In genomic region chr11:29801561-29801960, GRCh38 we compare ENCODE assay signal across 20 cellular contexts.
"Had no signal": no experiment of that assay in that cellular context is flagged by ENCODE, and none has a peak within 500 bp of the region (broad histone marks: within the 10 kb centered on the region; RNA-seq: fewer than 3 reads in every experiment).

No MANE protein-coding gene starts in this region.

- H3K4me3 ChIP-seq: esophagus muscularis mucosa, heart left ventricle, mucosa of descending colon, psoas muscle, sigmoid colon, stomach had no signal

- H3K36me3 Mint-ChIP-seq: naive thymus-derived CD8-positive, alpha-beta T cell; type B pancreatic cell had no signal

- H3K27me3 ChIP-seq: esophagus muscularis mucosa, heart left ventricle, neutrophil, sigmoid colon, stomach had no signal

- H3K9me3 Mint-ChIP-seq: type B pancreatic cell had no signal

- DNase-seq: effector memory CD4-positive, alpha-beta T cell; heart left ventricle; hippocampal formation; kidney glomerular epithelial cell; mucosa of descending colon; naive thymus-derived CD8-positive, alpha-beta T cell; psoas muscle; retina; sigmoid colon; small intestine; stimulated activated CD4-positive, alpha-beta T cell treated with anti-CD3 and anti-CD28 coated beads, Interleukin-12 subunit alpha, Interleukin-12 subunit beta, amount 100 ng/mL, for 4 hours; stimulated activated naive CD4-positive, alpha-beta T cell; stomach had no signal

- ATAC-seq: heart left ventricle; mucosa of descending colon; naive thymus-derived CD8-positive, alpha-beta T cell; psoas muscle had no signal

- H3K27ac ChIP-seq: epithelial cell of prostate, esophagus muscularis mucosa, heart left ventricle, neutrophil, psoas muscle, sigmoid colon, stomach had no signal

- H3K4me1 Mint-ChIP-seq: naive thymus-derived CD8-positive, alpha-beta T cell had no signal

- H3K4me1 ChIP-seq: esophagus muscularis mucosa, heart left ventricle, psoas muscle, sigmoid colon, stomach had no signal

- H3K4me3 Mint-ChIP-seq: naive thymus-derived CD8-positive, alpha-beta T cell; type B pancreatic cell had no signal

- H3K27me3 Mint-ChIP-seq: naive thymus-derived CD8-positive, alpha-beta T cell; type B pancreatic cell had no signal

- FAIRE-seq: frontal cortex, islet of Langerhans, small intestine, urothelium cell line had no signal

- H3K36me3 ChIP-seq: esophagus muscularis mucosa, heart left ventricle, neutrophil, sigmoid colon, stomach had no signal

- H3K27ac Mint-ChIP-seq: naive thymus-derived CD8-positive, alpha-beta T cell; type B pancreatic cell had no signal

- H3K9me3 ChIP-seq: esophagus muscularis mucosa, neutrophil, psoas muscle, sigmoid colon, stomach had no signal
